8 cellular contexts compared by ENCODE assay signal in the genomic region with DNA sequence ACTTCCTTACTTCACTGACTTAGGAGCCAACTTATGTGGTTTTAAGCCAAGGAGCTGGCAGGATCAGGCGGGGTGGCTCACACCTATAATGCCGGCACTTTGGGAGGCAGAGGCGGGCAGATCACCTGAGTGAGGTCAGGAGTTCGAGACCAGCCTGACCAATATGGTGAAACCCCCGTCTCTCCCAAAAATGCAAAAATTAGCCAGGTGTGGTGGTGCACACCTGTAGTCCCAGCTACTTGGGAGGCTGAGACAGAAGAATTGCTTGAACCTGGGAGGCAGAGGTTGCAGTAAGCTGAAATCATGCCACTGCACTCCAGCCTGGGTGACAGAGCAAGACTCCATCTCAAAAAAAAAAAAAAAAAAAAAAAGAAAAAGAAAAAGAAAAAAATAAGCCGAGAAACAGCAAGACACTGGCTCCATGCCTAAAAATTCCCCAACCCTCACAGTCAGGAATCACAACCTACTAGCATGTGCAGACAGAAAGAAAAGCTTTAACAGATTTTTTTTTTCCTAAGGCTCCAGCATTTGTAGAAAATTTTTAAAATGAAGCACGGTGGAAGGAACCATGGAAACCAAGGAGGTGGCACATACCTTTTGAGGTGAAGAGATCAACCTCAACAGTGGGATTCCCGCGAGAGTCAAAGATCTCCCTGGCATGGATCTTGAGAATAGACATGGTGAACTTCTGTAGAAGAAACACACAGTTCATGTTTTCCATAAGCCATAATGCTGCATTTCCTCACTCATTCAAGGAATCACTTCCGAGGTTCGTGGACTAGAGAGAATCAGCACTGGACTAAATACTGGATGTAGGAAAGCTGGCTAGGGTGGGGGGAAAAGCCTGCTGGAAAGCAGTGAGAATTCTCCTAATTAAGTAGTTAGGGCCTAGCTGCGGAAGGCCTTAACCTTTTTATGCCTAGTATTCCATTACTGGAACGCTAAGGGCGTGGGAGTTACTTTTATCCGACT. TPM values are rescaled to one million over a fixed set of nuclear protein-coding genes. Genes with fewer than 3 reads are reported as not detected.
DNase-seq lines count a peak whose midpoint lies in the region; ATAC-seq lines count a peak whose summit lies in the region.

No MANE protein-coding gene starts in this region.

- peak overlapping the region; percentile 76 for H3K27ac ChIP-seq in right cardiac atrium (ENCODE audit: low read length)
- H3K27ac ChIP-seq in substantia nigra (ENCODE audit: low read depth, low read length, poor library complexity, severe bottlenecking) = peak overlapping the region; percentile 51

- H3K27ac Mint-ChIP-seq in activated CD4-positive, alpha-beta T cell treated with anti-CD3 and anti-CD28 coated beads for 36 hours = peak overlapping the region; percentile 99
- H3K27ac Mint-ChIP-seq in activated T-cell treated with anti-CD3 and anti-CD28 coated beads, Interleukin-2, amount 50 U/mL, for 72 hours = peak overlapping the region; percentile 99

- ATAC-seq in activated CD4-positive, alpha-beta T cell treated with anti-CD3 and anti-CD28 coated beads for 36 hours = no peak
- no peak for ATAC-seq in activated T-cell treated with anti-CD3 and anti-CD28 coated beads, Interleukin-2, amount 50 U/mL, for 72 hours (replicated peaks in 1 of 2)
- ATAC-seq in right cardiac atrium (no peak), HG03342 (IDR thresholded peaks at IDR 0.05; ENCODE audit: unreplicated experiment) (no peak)

- WGBS in right cardiac atrium = 78% methylated on average over 15 of the region's 15 CpGs

- no peaks in the 10 kb centered on the region for H3K27me3 Mint-ChIP-seq in activated CD4-positive, alpha-beta T cell treated with anti-CD3 and anti-CD28 coated beads for 36 hours
- H3K27me3 Mint-ChIP-seq in activated T-cell treated with anti-CD3 and anti-CD28 coated beads, Interleukin-2, amount 50 U/mL, for 72 hours (ENCODE audit: low read depth) = no peaks in the 10 kb centered on the region

- no peaks in the 10 kb centered on the region for H3K27me3 ChIP-seq in right cardiac atrium (ENCODE audit: control insufficient read depth, insufficient read depth)

- no peaks in the 10 kb centered on the region for H3K9me3 ChIP-seq in right cardiac atrium (ENCODE audit: control insufficient read depth, low read length)

- POLR2A ChIA-PET in activated CD4-positive, alpha-beta T cell treated with anti-CD3 and anti-CD28 coated beads for 36 hours (lab: Charles Lee) = interaction anchor here (0.5 to 1.4 kb wide), 8 partner anchors 10 to 408 kb away, joined by 3 to 9 read pairs (median 4); no protein-coding TSS in a partner anchor

- H3K9me3 Mint-ChIP-seq in activated CD4-positive, alpha-beta T cell treated with anti-CD3 and anti-CD28 coated beads for 36 hours (ENCODE audit: low read depth) = no peaks in the 10 kb centered on the region
- no peaks in the 10 kb centered on the region for H3K9me3 Mint-ChIP-seq in activated T-cell treated with anti-CD3 and anti-CD28 coated beads, Interleukin-2, amount 50 U/mL, for 72 hours

- peak overlapping the region; percentile 90 for H3K4me3 Mint-ChIP-seq in activated CD4-positive, alpha-beta T cell treated with anti-CD3 and anti-CD28 coated beads for 36 hours
- H3K4me3 Mint-ChIP-seq in activated T-cell treated with anti-CD3 and anti-CD28 coated beads, Interleukin-2, amount 50 U/mL, for 72 hours = peak overlapping the region; percentile 82 to 87

- peaks cover 11% of the 10 kb centered on the region for H3K4me1 ChIP-seq in right cardiac atrium (ENCODE audit: control insufficient read depth, insufficient read depth, low read length)

- peaks cover 92% of the 10 kb centered on the region for H3K36me3 Mint-ChIP-seq in activated CD4-positive, alpha-beta T cell treated with anti-CD3 and anti-CD28 coated beads for 36 hours (ENCODE audit: low read depth)
- H3K36me3 Mint-ChIP-seq in activated T-cell treated with anti-CD3 and anti-CD28 coated beads, Interleukin-2, amount 50 U/mL, for 72 hours (ENCODE audit: insufficient read depth in 2 of 2) = peaks cover 49 to 60% of the 10 kb centered on the region in 2 donors

- no peak for DNase-seq in activated CD4-positive, alpha-beta T cell treated with anti-CD3 and anti-CD28 coated beads for 36 hours
- no peak for DNase-seq in activated CD4-positive, alpha-beta T cell treated with anti-CD3 and anti-CD28 coated beads, Interleukin-2, amount 50 U/mL, for 4 hours
- DNase-seq in activated T-cell treated with anti-CD3 and anti-CD28 coated beads, Interleukin-2, amount 50 U/mL, for 72 hours = no peak
- DNase-seq in right cardiac atrium = no peak
- no peak for DNase-seq in substantia nigra (lab: John Stamatoyannopoulos, UW)
- DNase-seq in NCI-H1930 (lab: John Stamatoyannopoulos, UW) = no peak
- DNase-seq in NCI-H748 (lab: John Stamatoyannopoulos, UW; ENCODE audit: unreplicated experiment) = no peak

- peaks cover 64% of the 10 kb centered on the region for H3K4me1 Mint-ChIP-seq in activated CD4-positive, alpha-beta T cell treated with anti-CD3 and anti-CD28 coated beads for 36 hours
- peaks cover 71% of the 10 kb centered on the region for H3K4me1 Mint-ChIP-seq in activated T-cell treated with anti-CD3 and anti-CD28 coated beads, Interleukin-2, amount 50 U/mL, for 72 hours (ENCODE audit: low read depth)

- H3K4me3 ChIP-seq in right cardiac atrium (ENCODE audit: low read length) = no peak overlapping the region

- intact Hi-C loops in activated CD4-positive, alpha-beta T cell treated with anti-CD3 and anti-CD28 coated beads for 36 hours (cut with DNase I, micrococcal nuclease) = loop anchor here (5.0 to 10.0 kb wide), 2 partner anchors 113 to 780 kb away; a partner anchor contains a TSS
- intact Hi-C loops in right cardiac atrium (cut with DNase I) = no loop called here

- CTCF ChIA-PET in activated CD4-positive, alpha-beta T cell treated with anti-CD3 and anti-CD28 coated beads for 36 hours (lab: Charles Lee) = interaction anchor here (0.6 to 1.4 kb wide), 5 partner anchors 13 to 29 kb away, joined by 3 to 5 read pairs (median 3); no protein-coding TSS in a partner anchor

RNA-seq across cellular contexts. Expression of a gene that starts 4.0 kb away (rescaled TPM):
- 1,000 to 10,000 TPM; 2,573 to 3,583 TPM for total RNA-seq in activated CD4-positive, alpha-beta T cell treated with anti-CD3 and anti-CD28 coated beads for 36 hours
- 1,000 to 10,000 TPM; 1,803 to 1,841 TPM for total RNA-seq in activated T-cell treated with anti-CD3 and anti-CD28 coated beads, Interleukin-2, amount 50 U/mL, for 72 hours
- total RNA-seq in right cardiac atrium = 100 to 1,000 TPM; 146 to 335 (median 212) TPM
- 138 TPM for polyA plus RNA-seq in right cardiac atrium

RNA-seq across cellular contexts. Expression of a gene that starts 57.1 kb away (rescaled TPM):
- total RNA-seq in activated CD4-positive, alpha-beta T cell treated with anti-CD3 and anti-CD28 coated beads for 36 hours = 10 to 100 TPM; 57.4 to 71.6 TPM
- total RNA-seq in activated T-cell treated with anti-CD3 and anti-CD28 coated beads, Interleukin-2, amount 50 U/mL, for 72 hours = 100 to 1,000 TPM in 1 of 2 donors, 10 to 100 TPM in 1; 98.7 to 105 TPM
- total RNA-seq in right cardiac atrium = 100 to 1,000 TPM; 155 to 175 (median 162) TPM
- 72.4 TPM for polyA plus RNA-seq in right cardiac atrium

Comparison
In these comparisons a context has a peak if more than half of its experiments do, and no peak if none do; other contexts are left out.
1. RNA of a gene that starts 4.0 kb away (total RNA-seq): 2,573 to 3,583 TPM in activated CD4-positive, alpha-beta T cell treated with anti-CD3 and anti-CD28 coated beads for 36 hours and 1,803 to 1,841 TPM in activated T-cell treated with anti-CD3 and anti-CD28 coated beads, Interleukin-2, amount 50 U/mL, for 72 hours; 146 to 335 TPM in right cardiac atrium; every median in the first group is over 4 times any median in the second.
2. intact Hi-C loops: an anchor here in activated CD4-positive, alpha-beta T cell treated with anti-CD3 and anti-CD28 coated beads for 36 hours (5.0 to 10.0 kb wide); none called in right cardiac atrium.